Comparison of ENCODE assay signal across 8 cellular contexts in the genomic region with DNA sequence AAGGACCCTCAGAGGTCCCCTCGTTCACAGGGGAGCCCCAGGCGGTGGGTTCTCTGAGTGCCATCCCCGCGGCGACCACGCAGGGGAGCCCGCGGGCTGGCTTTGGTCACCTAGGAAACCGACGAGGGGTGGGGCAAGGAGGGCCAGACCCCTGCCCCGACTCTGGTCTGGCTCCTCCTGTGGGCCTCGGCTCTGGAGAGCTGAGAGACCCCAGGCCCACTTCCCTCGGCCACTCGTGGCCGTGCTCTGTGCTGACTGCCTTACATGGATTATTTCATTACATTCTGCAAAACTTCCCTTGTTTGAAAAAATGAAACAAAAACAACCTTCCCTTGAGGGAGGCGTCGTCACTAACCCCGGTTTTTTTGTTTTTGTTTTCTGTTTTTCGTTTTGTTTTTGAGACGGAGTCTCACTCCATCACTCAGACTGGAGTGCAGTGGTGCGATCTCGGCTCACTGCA. TPM values are rescaled to one million over a fixed set of nuclear protein-coding genes. Genes with fewer than 3 reads are reported as not detected.
A peak's percentile ranks its signal among the peaks of the same experiment; 100 is the strongest.
DNase-seq lines count a peak whose midpoint lies in the region; ATAC-seq and TF ChIP-seq lines count a peak whose summit lies in the region.

No MANE protein-coding gene starts in this region.

- H2AK5ac ChIP-seq in neuronal stem cell (ENCODE audit: low read depth, low read length) = no peak overlapping the region

- H3K27me3 ChIP-seq in neuronal stem cell (ENCODE audit: control insufficient read depth in 3 of 3, insufficient read depth in 3 of 3, low read depth in 1 of 3, low read length in 3 of 3) = peaks cover 0 to 10% (median 0%) of the 10 kb centered on the region in 3 experiments
- H3K27me3 ChIP-seq in tibial nerve = peaks cover 0 to 31% of the 10 kb centered on the region in 2 donors

- H2BK120ac ChIP-seq in neuronal stem cell (ENCODE audit: low read depth, low read length) = no peak overlapping the region

- peak overlapping the region; percentile 77 for H3K18ac ChIP-seq in neuronal stem cell (ENCODE audit: low read length)

- no peak overlapping the region for H2BK5ac ChIP-seq in neuronal stem cell (ENCODE audit: low read length)

- no peak overlapping the region for H2BK15ac ChIP-seq in neuronal stem cell (ENCODE audit: low read length)

- H3K4me1 ChIP-seq in neuronal stem cell (ENCODE audit: control insufficient read depth in 2 of 2, insufficient read depth in 1 of 2, low read depth in 1 of 2, low read length in 2 of 2) (peaks cover 0 to 1% of the 10 kb centered on the region in 2 donors), tibial nerve (peaks cover 0 to 10% (median 0%) of the 10 kb centered on the region in 4 donors)

- peak; percentile 76 for ATAC-seq in GM21526 (IDR thresholded peaks at IDR 0.05; ENCODE audit: low FRiP score, unreplicated experiment)
- no peak for ATAC-seq in GM18511 (IDR thresholded peaks at IDR 0.05; ENCODE audit: unreplicated experiment)

- DNase-seq in Caki2 (ENCODE audit: low read depth) (peak; percentile 54), NAMALWA (ENCODE audit: low spot score) (peak; percentile 82), erythroblast (lab: John Stamatoyannopoulos, UW) (peak; percentile 30 to 50), neuronal stem cell (ENCODE audit: low spot score) (peak; percentile 65), tibial nerve (ENCODE audit: low spot score in 2 of 2) (no peak)
- DNase-seq in activated CD8-positive, alpha-beta memory T cell treated with anti-CD3 and anti-CD28 coated beads, Interleukin-2, amount 50 U/mL, for 48 hours = peak; percentile 89

- H3K4me3 ChIP-seq in neuronal stem cell (ENCODE audit: low read length in 2 of 2) (no peak overlapping the region), tibial nerve (peak overlapping the region in 2 of 4 donors; percentile 43 to 51)

- TF ChIP-seq CTCF in tibial nerve (IDR thresholded peaks at IDR 0.05) = peak; percentile 58 to 70 (median 69)

- H4K8ac ChIP-seq in neuronal stem cell (ENCODE audit: low read depth, low read length) = no peak overlapping the region

- H3K9me3 ChIP-seq in neuronal stem cell (replicated peaks in 1 of 2; ENCODE audit: control insufficient read depth in 2 of 2, insufficient read depth in 1 of 2, low read depth in 1 of 2, low read length in 2 of 2) (peaks cover 8 to 10% of the 10 kb centered on the region in 2 donors), tibial nerve (peaks cover 0 to 19% (median 0%) of the 10 kb centered on the region in 4 donors)

- H2AFZ ChIP-seq in neuronal stem cell (ENCODE audit: low read length) = peak overlapping the region; percentile 72

- H3K14ac ChIP-seq in neuronal stem cell (ENCODE audit: low read length) = no peak overlapping the region

- H3K27ac ChIP-seq in neuronal stem cell (replicated peaks; ENCODE audit: low read length) = no peak overlapping the region
- H3K27ac ChIP-seq in tibial nerve = peak overlapping the region in 2 of 4 donors; percentile 28 to 59

- H4K91ac ChIP-seq in neuronal stem cell (ENCODE audit: low read depth, low read length, poor library complexity) = no peak overlapping the region

- no peak for TF ChIP-seq EP300 in tibial nerve (IDR thresholded peaks at IDR 0.05)

- H3K23ac ChIP-seq in neuronal stem cell (ENCODE audit: low read depth, low read length, poor library complexity) = no peak overlapping the region

- no peak overlapping the region for H3K9ac ChIP-seq in neuronal stem cell (ENCODE audit: low read depth, low read length, poor library complexity)

- H3K36me3 ChIP-seq in neuronal stem cell (replicated peaks in 1 of 2; ENCODE audit: control insufficient read depth in 2 of 2, insufficient read depth in 2 of 2, low read length in 2 of 2) (no peaks in the 10 kb centered on the region), tibial nerve (no peaks in the 10 kb centered on the region)

- H2BK12ac ChIP-seq in neuronal stem cell (ENCODE audit: low read length) = no peak overlapping the region

- in situ Hi-C loops in Caki2 (cut with HindIII; ENCODE audit: low pct_unique_long_range_greater_than_20kb, low sequenced_read_pairs) = no loop called here

- H3K4me2 ChIP-seq in neuronal stem cell (ENCODE audit: insufficient read depth, low read length, poor library complexity, severe bottlenecking) = no peak overlapping the region

- WGBS in neuronal stem cell (ENCODE audit: extremely low coverage in 2 of 2, insufficient read length in 2 of 2, insufficient replicate concordance in 1 of 2), 2 donors = no CpG with 5 or more reads among the region's 22 CpGs
- 6 to 8% methylated on average over 17 to 22 of the region's 22 CpGs for WGBS in tibial nerve, 2 donors

- TF ChIP-seq POLR2A in erythroblast (IDR thresholded peaks at IDR 0.05; ENCODE audit: low read length) (no peak), tibial nerve (IDR thresholded peaks at IDR 0.05) (no peak)

- no peak overlapping the region for H3K4ac ChIP-seq in neuronal stem cell (ENCODE audit: low read length)

- H3K79me1 ChIP-seq in neuronal stem cell (ENCODE audit: low read depth, low read length) = no peaks in the 10 kb centered on the region

RNA-seq across cellular contexts. Expression of a gene that starts 15.2 kb away (rescaled TPM):
- total RNA-seq in Caki2 (2014; rRNA removed; shearing (Covaris generic); ENCODE audit: low replicate concordance) = 0.98 and 1.3 TPM in 2 replicates
- polyA plus RNA-seq in neuronal stem cell (2013, experiment 1 of 2) = not detected
- not detected for polyA plus RNA-seq in neuronal stem cell (2013, experiment 2 of 2)
- total RNA-seq in tibial nerve = 10 to 100 TPM in 3 of 4 donors, 1 to 10 TPM in 1; 7.7 to 27.3 (median 19.0) TPM

RNA-seq across cellular contexts. Expression of a gene that starts 23.1 kb away (rescaled TPM):
- total RNA-seq in Caki2 (2014; rRNA removed; shearing (Covaris generic); ENCODE audit: low replicate concordance) = 16.2 and 20.6 TPM in 2 replicates
- polyA plus RNA-seq in neuronal stem cell (2013, experiment 1 of 2) = 1.2 TPM
- polyA plus RNA-seq in neuronal stem cell (2013, experiment 2 of 2) = 1.1 TPM
- total RNA-seq in tibial nerve = 10 to 100 TPM in 1 of 4 donors, 1 to 10 TPM in 3; 6.3 to 18.6 (median 7.8) TPM

RNA-seq across cellular contexts. Expression of a gene that starts 54.9 kb away (rescaled TPM):
- total RNA-seq in Caki2 (2014; rRNA removed; shearing (Covaris generic); ENCODE audit: low replicate concordance) = not detected in 2 replicates
- 0.22 TPM for polyA plus RNA-seq in neuronal stem cell (2013, experiment 1 of 2)
- 0.28 TPM for polyA plus RNA-seq in neuronal stem cell (2013, experiment 2 of 2)
- not detected for total RNA-seq in tibial nerve

Comparison
In these comparisons a context has a peak if more than half of its experiments do, and no peak if none do; other contexts are left out.
1. DNase-seq: peak in Caki2 (single experiment), NAMALWA (single experiment), activated CD8-positive, alpha-beta memory T cell treated with anti-CD3 and anti-CD28 coated beads, Interleukin-2, amount 50 U/mL, for 48 hours (single experiment), erythroblast (2 of 2) and neuronal stem cell (single experiment); none in tibial nerve (0 of 2).